ENCODE assay signal across 19 cellular contexts in the genomic region with DNA sequence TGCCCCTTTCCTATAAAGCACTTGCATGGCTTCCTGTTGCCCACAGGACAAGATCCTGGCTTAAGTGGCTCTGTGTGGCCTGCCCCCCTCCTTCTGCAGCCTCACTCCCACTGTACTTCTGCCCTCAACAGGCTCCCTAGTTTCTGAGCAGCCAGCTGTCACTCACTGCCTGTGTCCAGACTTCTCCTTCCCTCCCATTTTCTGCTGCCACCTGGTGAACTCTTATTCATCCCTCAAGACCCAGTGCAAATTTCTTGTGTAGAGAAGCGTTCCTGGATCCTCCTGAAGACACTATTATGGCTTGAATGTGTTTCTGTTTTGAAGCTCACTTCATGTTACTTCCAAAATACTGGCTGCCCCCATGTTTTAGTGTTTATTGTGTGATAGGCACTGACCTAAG. TPM values are rescaled to one million over a fixed set of nuclear protein-coding genes. Genes with fewer than 3 reads are reported as not detected.
A peak's percentile ranks its signal among the peaks of the same experiment; 100 is the strongest.
DNase-seq lines count a peak whose midpoint lies in the region; ATAC-seq and TF ChIP-seq lines count a peak whose summit lies in the region.
"Had no signal": no experiment of that assay in that cellular context is flagged by ENCODE, and none has a peak within 500 bp of the region (broad histone marks: within the 10 kb centered on the region; RNA-seq: fewer than 3 reads in every experiment).

No MANE protein-coding gene starts in this region.

- TF ChIP-seq POLR2A in heart left ventricle (IDR thresholded peaks at IDR 0.05) (no peak), sigmoid colon (IDR thresholded peaks at IDR 0.05) (no peak)

- H3K27ac ChIP-seq in heart left ventricle = no peak overlapping the region
- H3K27ac ChIP-seq in dorsolateral prefrontal cortex = peak overlapping the region in 56 of 59 donors; percentile 9 to 89 (median 74)
- H3K27ac ChIP-seq in sigmoid colon = no peak overlapping the region
- no peak overlapping the region for H3K27ac ChIP-seq in aorta (ENCODE audit: low read depth in 1 of 2, low read length in 2 of 2)
- H3K27ac ChIP-seq: KMS-11 had no signal

- 91 to 97% (median 95%) methylated on average over 1 of the region's 1 CpG for WGBS in heart left ventricle, 4 donors
- WGBS in sigmoid colon, 2 donors = 84 to 95% methylated on average over 1 of the region's 1 CpG
- 79 to 97% methylated on average over 1 of the region's 1 CpG for WGBS in aorta, 2 donors

- no peaks in the 10 kb centered on the region for H3K27me3 ChIP-seq in heart left ventricle
- no peaks in the 10 kb centered on the region for H3K27me3 ChIP-seq in dorsolateral prefrontal cortex
- no peaks in the 10 kb centered on the region for H3K27me3 ChIP-seq in sigmoid colon
- no peaks in the 10 kb centered on the region for H3K27me3 ChIP-seq in aorta (ENCODE audit: control insufficient read depth in 1 of 2, insufficient read depth in 2 of 2, low read length in 1 of 2)

- H3K4me3 ChIP-seq in heart left ventricle (no peak overlapping the region), dorsolateral prefrontal cortex (no peak overlapping the region), sigmoid colon (no peak overlapping the region), aorta (ENCODE audit: low read length in 2 of 2) (no peak overlapping the region)

- H3K4me3 Mint-ChIP-seq in T-cell = no peak overlapping the region

- H3K36me3 ChIP-seq in heart left ventricle = peaks cover 0 to 8% (median 0%) of the 10 kb centered on the region in 9 donors
- H3K36me3 ChIP-seq in sigmoid colon = peaks cover 0 to 9% (median 0%) of the 10 kb centered on the region in 4 donors
- H3K36me3 ChIP-seq in aorta (ENCODE audit: control insufficient read depth in 1 of 2, insufficient read depth in 2 of 2, low read length in 1 of 2) = no peaks in the 10 kb centered on the region

- no peaks in the 10 kb centered on the region for H3K27me3 Mint-ChIP-seq in T-cell

- no peak for TF ChIP-seq EP300 in sigmoid colon (IDR thresholded peaks at IDR 0.05)

- CTCF ChIA-PET in T-cell (lab: Charles Lee) = interaction anchor here in 1 of 2 donors (1.4 kb wide), 1 partner anchor 9 kb away, joined by 4 read pairs; no protein-coding TSS in a partner anchor

- H3K27ac Mint-ChIP-seq in T-cell = peak overlapping the region; percentile 33 to 75

- no peaks in the 10 kb centered on the region for H3K9me3 Mint-ChIP-seq in T-cell

- H3K36me3 Mint-ChIP-seq in T-cell = peaks cover 19% of the 10 kb centered on the region

- H3K4me1 ChIP-seq in heart left ventricle (peaks cover 0 to 10% (median 0%) of the 10 kb centered on the region in 12 donors), sigmoid colon (no peaks in the 10 kb centered on the region), aorta (ENCODE audit: control insufficient read depth in 1 of 2, insufficient read depth in 2 of 2, low read length in 2 of 2) (no peaks in the 10 kb centered on the region)

- H3K9me3 ChIP-seq in heart left ventricle (no peaks in the 10 kb centered on the region), sigmoid colon (no peaks in the 10 kb centered on the region), aorta (ENCODE audit: control insufficient read depth, low read length) (no peaks in the 10 kb centered on the region)

- POLR2A ChIA-PET in T-cell (lab: Charles Lee) = no interaction called here

- DNase-seq in cardiac septum (ENCODE audit: low spot score) (peak; percentile 24), heart left ventricle (no peak), T-cell (no peak), dorsolateral prefrontal cortex (no peak), sigmoid colon (peak; percentile 26), mesenteric fat pad (ENCODE audit: low spot score) (no peak), aorta (no peak)
- DNase-seq: GOT3, HCEC 1CT, IMR-90, NCI-H1048, NCI-H1694, NCI-H2029 treated with DMSO at 0.1 percent for 48 hours, NCI-H2171, NCI-H226, Right ventricle myocardium superior, RPMI8226 had no signal

- ATAC-seq in heart left ventricle = no peak
- ATAC-seq in T-cell (replicated peaks in 1 of 4) = no peak
- ATAC-seq in HG02870 (IDR thresholded peaks at IDR 0.05; ENCODE audit: unreplicated experiment) = no peak
- no peak for ATAC-seq in aorta (ENCODE audit: low FRiP score)

- H3K4me1 Mint-ChIP-seq in T-cell = peaks cover 39 to 57% (median 49%) of the 10 kb centered on the region in 3 donors

- TF ChIP-seq CTCF in heart left ventricle (IDR thresholded peaks at IDR 0.05) (no peak), dorsolateral prefrontal cortex (IDR thresholded peaks at IDR 0.05 in 54 of 56, conservative IDR thresholded peaks at IDR 0.05 in 2 of 56; ENCODE audit: low read depth in 1 of 56, partially characterized antibody in 56 of 56) (no peak), sigmoid colon (IDR thresholded peaks at IDR 0.05) (no peak)

- intact Hi-C loops in cardiac septum (cut with DNase I) (no loop called here), heart left ventricle (cut with DNase I) (no loop called here), dorsolateral prefrontal cortex (cut with DNase I) (no loop called here), sigmoid colon (cut with DNase I) (no loop called here), aorta (cut with DNase I) (no loop called here)

RNA-seq across cellular contexts. Expression of a gene that starts 26.5 kb away (rescaled TPM):
- total RNA-seq in cardiac septum (6.9 TPM), heart left ventricle (10 to 100 TPM in 7 of 9 donors, 1 to 10 TPM in 2; 6.5 to 17.4 (median 11.7) TPM), T-cell (10 to 100 TPM; 12.9 to 29.8 (median 23.4) TPM), dorsolateral prefrontal cortex (100 to 1,000 TPM in 109 of 120 experiments, 10 to 100 TPM in 11; 41.7 to 197 (median 132) TPM), sigmoid colon (10 to 100 TPM in 1 of 4 donors, 1 to 10 TPM in 3; 6.4 to 21.0 (median 8.9) TPM), mesenteric fat pad (4.9 TPM), aorta (1 to 10 TPM; 4.9 to 6.2 TPM)
- polyA plus RNA-seq in heart left ventricle (1 to 10 TPM; 4.3 to 5.8 TPM), sigmoid colon (1 to 10 TPM in 1 of 3 donors, under 1 TPM in 2; under 0.01 to 4.4 (median 0.23) TPM), aorta (1 to 10 TPM; 1.3 to 6.8 TPM)

RNA-seq across cellular contexts. Expression of a gene that starts 36.3 kb away (rescaled TPM):
- total RNA-seq in cardiac septum = 2.7 TPM
- 1 to 10 TPM in 8 of 9 donors, under 1 TPM in 1; 0.65 to 4.2 (median 2.1) TPM for total RNA-seq in heart left ventricle
- polyA plus RNA-seq in heart left ventricle = 1 to 10 TPM; 1.8 to 3.6 TPM
- total RNA-seq in T-cell = 1 to 10 TPM; 1.1 to 2.4 (median 2.2) TPM
- total RNA-seq in dorsolateral prefrontal cortex = 10 to 100 TPM in 118 of 120 experiments, 1 to 10 TPM in 2; 6.5 to 34.6 (median 21.2) TPM
- total RNA-seq in sigmoid colon = 1 to 10 TPM; 1.1 to 3.6 (median 1.9) TPM
- polyA plus RNA-seq in sigmoid colon = 100 to 1,000 TPM; 229 to 724 (median 339) TPM
- 7.2 TPM for total RNA-seq in mesenteric fat pad
- 1 to 10 TPM; 5.3 to 6.9 TPM for total RNA-seq in aorta
- polyA plus RNA-seq in aorta = 10 to 100 TPM in 1 of 2 donors, 1 to 10 TPM in 1; 4.0 to 63.4 TPM

Comparison
In these comparisons a context has a peak if more than half of its experiments do, and no peak if none do; other contexts are left out.
1. DNase-seq: peak in cardiac septum (single experiment) and sigmoid colon (single experiment); none in heart left ventricle (0 of 5), T-cell (0 of 34), dorsolateral prefrontal cortex (0 of 10), mesenteric fat pad (single experiment) and aorta (0 of 2).
2. H3K27ac ChIP-seq: peak in dorsolateral prefrontal cortex (56 of 59); none in heart left ventricle (0 of 12), sigmoid colon (0 of 4) and aorta (0 of 2).